Comparison of ENCODE assay signal across 21 cellular contexts in the genomic region with DNA sequence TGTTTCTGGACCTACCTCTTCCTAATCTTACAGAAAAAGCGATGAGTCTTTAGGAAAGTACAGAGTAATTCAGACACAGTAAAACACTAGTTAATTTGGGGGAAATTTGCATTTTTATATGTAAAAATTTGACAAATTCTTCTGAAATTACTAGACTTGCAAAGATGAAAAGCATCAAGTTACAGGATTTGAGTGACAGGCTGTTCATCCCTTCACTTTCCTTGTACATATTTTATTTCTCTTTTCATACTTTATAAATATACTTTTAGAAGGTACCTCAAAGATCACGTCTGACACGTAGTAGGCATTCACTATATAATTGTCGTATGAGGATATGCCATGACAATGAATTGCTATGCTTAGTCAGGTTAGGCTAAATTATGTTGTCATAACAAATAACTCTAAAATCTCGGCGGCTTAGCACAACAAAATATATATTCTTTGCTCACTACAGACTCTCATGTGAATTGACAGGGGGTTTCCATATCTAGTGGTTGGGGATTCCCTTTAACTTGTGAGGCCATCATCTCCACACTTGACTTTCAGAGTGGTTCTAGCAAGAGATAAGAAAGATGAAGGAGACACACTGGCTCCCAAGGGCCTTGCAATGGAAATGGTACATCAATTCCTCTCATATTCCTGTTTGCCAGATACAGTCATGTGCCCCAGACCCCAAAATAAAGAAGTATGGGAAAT.
DNase-seq lines count a peak whose midpoint lies in the region; ATAC-seq, FAIRE-seq and TF ChIP-seq lines count a peak whose summit lies in the region.
"Had no signal": no experiment of that assay in that cellular context is flagged by ENCODE, and none has a peak within 500 bp of the region (broad histone marks: within the 10 kb centered on the region; RNA-seq: fewer than 3 reads in every experiment).

No MANE protein-coding gene starts in this region.

- no peaks in the 10 kb centered on the region for H3K9me3 ChIP-seq in body of pancreas
- H3K9me3 ChIP-seq: right atrium auricular region, stomach, vagina had no signal

- H3K9me3 Mint-ChIP-seq in activated CD4-positive, alpha-beta T cell treated with anti-CD3 and anti-CD28 coated beads, Interleukin-2, amount 10 ng/mL, durations not matched to agents 24 days and 14 days = no peaks in the 10 kb centered on the region
- H3K9me3 Mint-ChIP-seq in osteocyte (ENCODE audit: unreplicated experiment) = peaks cover 6% of the 10 kb centered on the region
- H3K9me3 Mint-ChIP-seq: memory B cell, neural progenitor cell had no signal

- peaks cover 5% of the 10 kb centered on the region for H3K4me1 ChIP-seq in body of pancreas
- H3K4me1 ChIP-seq: right atrium auricular region, vagina had no signal

- TF ChIP-seq CTCF in body of pancreas (IDR thresholded peaks at IDR 0.05) (no peak), osteocyte (IDR thresholded peaks at IDR 0.05) (no peak)

- no peak for DNase-seq in GM18507 (ENCODE audit: extremely low spot score, insufficient read length, low read depth)
- DNase-seq in body of pancreas = no peak
- DNase-seq in stimulated activated CD4-positive, alpha-beta T cell treated with anti-CD3 and anti-CD28 coated beads, Interleukin-2, amount 100 ng/mL, for 48 hours = no peak
- no peak for DNase-seq in activated CD4-positive, alpha-beta T cell treated with anti-CD3 and anti-CD28 coated beads, Interleukin-2, amount 10 ng/mL, durations not matched to agents 24 days and 14 days
- no peak for DNase-seq in OCI-M1 (lab: John Stamatoyannopoulos, UW)
- DNase-seq in osteocyte (ENCODE audit: extremely low spot score, unreplicated experiment) = no peak
- DNase-seq: activated CD4-positive, CD25-positive, alpha-beta regulatory T cell; activated effector memory CD4-positive, alpha-beta T cell treated with Interleukin-2 at 50 U/mL for 16 hours; amygdala; effector memory CD4-positive, alpha-beta T cell; head of caudate nucleus; NCI-H187; SHP77 treated with DMSO at 0.1 percent for 48 hours; stomach; T-helper 17 cell had no signal

- H3K27me3 Mint-ChIP-seq in activated CD4-positive, alpha-beta T cell treated with anti-CD3 and anti-CD28 coated beads, Interleukin-2, amount 10 ng/mL, durations not matched to agents 24 days and 14 days = peaks cover under 1% of the 10 kb centered on the region
- no peaks in the 10 kb centered on the region for H3K27me3 Mint-ChIP-seq in osteocyte (ENCODE audit: unreplicated experiment)

- 78 to 82% methylated on average over 6 of the region's 6 CpGs for WGBS in body of pancreas, 2 donors

- H3K4me3 ChIP-seq in body of pancreas = no peak overlapping the region
- H3K4me3 ChIP-seq: neural progenitor cell, right atrium auricular region, stomach, vagina had no signal

- no peaks in the 10 kb centered on the region for H3K27me3 ChIP-seq in body of pancreas
- H3K27me3 ChIP-seq: neural progenitor cell, right atrium auricular region, stomach, vagina had no signal

- H3K36me3 ChIP-seq in body of pancreas (replicated peaks in 1 of 2; ENCODE audit: insufficient read depth in 1 of 2, low read depth in 2 of 2) = no peaks in the 10 kb centered on the region
- H3K36me3 ChIP-seq: neural progenitor cell, right atrium auricular region, stomach, vagina had no signal

- H3K27ac Mint-ChIP-seq in activated CD4-positive, alpha-beta T cell treated with anti-CD3 and anti-CD28 coated beads, Interleukin-2, amount 10 ng/mL, durations not matched to agents 24 days and 14 days = no peak overlapping the region
- H3K27ac Mint-ChIP-seq in osteocyte (ENCODE audit: unreplicated experiment) = no peak overlapping the region
- H3K27ac Mint-ChIP-seq: memory B cell, neural progenitor cell, T-helper 17 cell had no signal

- peak; percentile 63 for FAIRE-seq in GM18507 (lab: Jason Lieb, UNC)

- no peaks in the 10 kb centered on the region for H3K4me1 Mint-ChIP-seq in activated CD4-positive, alpha-beta T cell treated with anti-CD3 and anti-CD28 coated beads, Interleukin-2, amount 10 ng/mL, durations not matched to agents 24 days and 14 days
- peaks cover 16% of the 10 kb centered on the region for H3K4me1 Mint-ChIP-seq in osteocyte (ENCODE audit: unreplicated experiment)
- H3K4me1 Mint-ChIP-seq: memory B cell, T-helper 17 cell had no signal

- H3K36me3 Mint-ChIP-seq in activated CD4-positive, alpha-beta T cell treated with anti-CD3 and anti-CD28 coated beads, Interleukin-2, amount 10 ng/mL, durations not matched to agents 24 days and 14 days (ENCODE audit: low read depth) = no peaks in the 10 kb centered on the region
- H3K36me3 Mint-ChIP-seq in osteocyte (ENCODE audit: unreplicated experiment) = no peaks in the 10 kb centered on the region
- H3K36me3 Mint-ChIP-seq: memory B cell, neural progenitor cell had no signal

- H3K27ac ChIP-seq in body of pancreas = peak overlapping the region in 3 of 4 donors; percentile 5 to 44 (median 16)
- H3K27ac ChIP-seq: vagina had no signal

- ATAC-seq in GM21360 (IDR thresholded peaks at IDR 0.05; ENCODE audit: unreplicated experiment) (peak; percentile 73), HG02884 (IDR thresholded peaks at IDR 0.05; ENCODE audit: unreplicated experiment) (peak; percentile 65), body of pancreas (no peak)
- ATAC-seq: T-helper 17 cell had no signal

- no peak for TF ChIP-seq POLR2A in body of pancreas (IDR thresholded peaks at IDR 0.05)

- H3K4me3 Mint-ChIP-seq in activated CD4-positive, alpha-beta T cell treated with anti-CD3 and anti-CD28 coated beads, Interleukin-2, amount 10 ng/mL, durations not matched to agents 24 days and 14 days = no peak overlapping the region
- H3K4me3 Mint-ChIP-seq in osteocyte (ENCODE audit: unreplicated experiment) = no peak overlapping the region
- H3K4me3 Mint-ChIP-seq: memory B cell, neural progenitor cell, T-helper 17 cell had no signal

- intact Hi-C loops in body of pancreas (cut with DNase I) = no loop called here
- intact Hi-C loops in activated CD4-positive, alpha-beta T cell treated with anti-CD3 and anti-CD28 coated beads, Interleukin-2, amount 10 ng/mL, durations not matched to agents 24 days and 14 days (cut with micrococcal nuclease) = no loop called here
